Comparison of ENCODE assay signal across 29 cellular contexts in the genomic region with DNA sequence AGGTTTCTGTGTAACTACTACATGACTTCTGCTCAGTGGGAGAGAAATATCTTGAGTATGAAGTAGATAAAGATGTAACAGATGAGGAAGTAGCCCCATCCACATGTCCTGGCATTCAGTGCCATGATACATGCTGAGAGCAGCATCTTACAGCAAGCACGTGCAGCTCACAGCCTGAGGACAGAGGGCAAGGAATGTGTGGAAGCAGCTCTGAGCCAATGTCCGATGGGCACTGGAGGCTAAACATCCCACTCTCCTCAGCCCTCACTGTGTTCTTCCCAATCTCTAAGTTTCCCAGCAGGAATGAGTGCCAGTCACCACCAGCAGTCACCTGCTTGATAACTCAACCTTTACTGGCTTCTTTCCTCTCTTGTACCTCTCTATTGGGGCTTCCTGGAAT. TPM values are rescaled to one million over a fixed set of nuclear protein-coding genes. Genes with fewer than 3 reads are reported as not detected.
DNase-seq lines count a peak whose midpoint lies in the region; ATAC-seq and TF ChIP-seq lines count a peak whose summit lies in the region.
"Had no signal": no experiment of that assay in that cellular context is flagged by ENCODE, and none has a peak within 500 bp of the region (broad histone marks: within the 10 kb centered on the region; RNA-seq: fewer than 3 reads in every experiment).

No MANE protein-coding gene starts in this region.

- H3K9me3 Mint-ChIP-seq in endodermal cell: no peaks in the 10 kb centered on the region
- H3K9me3 Mint-ChIP-seq in stimulated activated memory B cell treated with anti-CD40 and anti-IgM and Interleukin-4, amounts not matched to agents 10 μg/mL and 1 μg/mL and 100 μg/mL, for 72 hours: no peaks in the 10 kb centered on the region
- H3K9me3 Mint-ChIP-seq: CD8-positive, alpha-beta memory T cell; immature natural killer cell; mesothelial cell of epicardium; stimulated activated naive CD8-positive, alpha-beta T cell treated with anti-CD3 and anti-CD28 coated beads, Interleukin-15, amount 100 ng/mL, for 72 hours had no signal

- no peaks in the 10 kb centered on the region for H3K27me3 Mint-ChIP-seq in endodermal cell (ENCODE audit: insufficient read depth)
- H3K27me3 Mint-ChIP-seq in stimulated activated memory B cell treated with anti-CD40 and anti-IgM and Interleukin-4, amounts not matched to agents 10 μg/mL and 1 μg/mL and 100 μg/mL, for 72 hours: no peaks in the 10 kb centered on the region
- H3K27me3 Mint-ChIP-seq: CD8-positive, alpha-beta memory T cell; stimulated activated naive CD8-positive, alpha-beta T cell treated with anti-CD3 and anti-CD28 coated beads, Interleukin-15, amount 100 ng/mL, for 72 hours had no signal

- H3K27me3 ChIP-seq in NT2/D1 (ENCODE audit: insufficient read depth, insufficient read length) (no peaks in the 10 kb centered on the region), endodermal cell (ENCODE audit: control insufficient read depth, insufficient read depth, low read length, poor library complexity, severe bottlenecking) (no peaks in the 10 kb centered on the region), liver (ENCODE audit: control insufficient read depth in 4 of 4, insufficient read depth in 4 of 4, low read length in 3 of 4) (no peaks in the 10 kb centered on the region)
- H3K27me3 ChIP-seq: body of pancreas, gastrocnemius medialis had no signal

- DNase-seq in AG10803 (ENCODE audit: low read depth) (peak; percentile 52), NT2/D1 (ENCODE audit: low read depth, low spot score) (no peak), endodermal cell (no peak), amniotic stem cell (lab: John Stamatoyannopoulos, UW) (no peak), COLO668 (lab: John Stamatoyannopoulos, UW; ENCODE audit: unreplicated experiment) (no peak)
- DNase-seq: activated CD8-positive, alpha-beta T cell treated with anti-CD3 and anti-CD28 coated beads, Interleukin-2, amount 10 ng/mL, durations not matched to agents 7 days and 5 days; activated gamma-delta T cell; activated T-cell treated with anti-CD3 and anti-CD28 coated beads for 4 hours; body of pancreas; CD8-positive, alpha-beta memory T cell; effector CD4-positive, alpha-beta T cell; gastrocnemius medialis; hippocampal formation; immature natural killer cell; left colon; naive B cell; NCI-H146; NCI-H446 treated with DMSO at 0.1 percent for 48 hours; NCI-H82; psoas muscle; stimulated activated naive CD8-positive, alpha-beta T cell treated with anti-CD3 and anti-CD28 coated beads, Interleukin-15, amount 100 ng/mL, for 72 hours had no signal

- TF ChIP-seq RAD21 in liver (IDR thresholded peaks at IDR 0.05): no peak

- H3K4me1 ChIP-seq in NT2/D1 (ENCODE audit: insufficient read depth, insufficient read length): no peaks in the 10 kb centered on the region
- H3K4me1 ChIP-seq in endodermal cell (ENCODE audit: control insufficient read depth, insufficient read depth, low read length): no peaks in the 10 kb centered on the region
- peaks cover 3 to 13% (median 9%) of the 10 kb centered on the region in 4 donors for H3K4me1 ChIP-seq in liver (ENCODE audit: control insufficient read depth in 4 of 4, insufficient read depth in 4 of 4, low read length in 3 of 4)
- H3K4me1 ChIP-seq: gastrocnemius medialis, HAP-1, psoas muscle had no signal

- ATAC-seq in stimulated activated memory B cell treated with anti-CD40 and anti-IgM and Interleukin-4, amounts not matched to agents 10 μg/mL and 1 μg/mL and 100 μg/mL, for 72 hours: no peak
- no peak for ATAC-seq in GM18868 (IDR thresholded peaks at IDR 0.05; ENCODE audit: unreplicated experiment)
- ATAC-seq: activated CD8-positive, alpha-beta T cell treated with anti-CD3 and anti-CD28 coated beads, Interleukin-2, amount 10 ng/mL, durations not matched to agents 7 days and 5 days; body of pancreas; gastrocnemius medialis; left colon; psoas muscle; stimulated activated naive CD8-positive, alpha-beta T cell treated with anti-CD3 and anti-CD28 coated beads, Interleukin-15, amount 100 ng/mL, for 72 hours had no signal

- H3K27ac ChIP-seq in endodermal cell (ENCODE audit: low read depth, low read length) (no peak overlapping the region), liver (ENCODE audit: low read depth in 1 of 2, low read length in 2 of 2) (peak overlapping the region; percentile 77 to 78)
- H3K27ac ChIP-seq: body of pancreas, gastrocnemius medialis, HL-60, psoas muscle had no signal

- peaks cover 4% of the 10 kb centered on the region for H3K4me1 Mint-ChIP-seq in endodermal cell
- no peaks in the 10 kb centered on the region for H3K4me1 Mint-ChIP-seq in stimulated activated memory B cell treated with anti-CD40 and anti-IgM and Interleukin-4, amounts not matched to agents 10 μg/mL and 1 μg/mL and 100 μg/mL, for 72 hours
- H3K4me1 Mint-ChIP-seq: B cell; immature natural killer cell; mesothelial cell of epicardium; naive B cell; stimulated activated naive CD8-positive, alpha-beta T cell treated with anti-CD3 and anti-CD28 coated beads, Interleukin-15, amount 100 ng/mL, for 72 hours had no signal

- TF ChIP-seq CTCF in AG10803 (conservative IDR thresholded peaks at IDR 0.05; ENCODE audit: low read length) (no peak), endodermal cell (conservative IDR thresholded peaks at IDR 0.05) (no peak), liver (IDR thresholded peaks at IDR 0.05; ENCODE audit: low read depth, low read length, missing input control) (no peak)

- H3K9me3 ChIP-seq in NT2/D1 (ENCODE audit: insufficient read depth, low read length) (no peaks in the 10 kb centered on the region), endodermal cell (ENCODE audit: control insufficient read depth, low read length) (no peaks in the 10 kb centered on the region), liver (ENCODE audit: control insufficient read depth in 4 of 4, low read length in 3 of 4) (no peaks in the 10 kb centered on the region)
- H3K9me3 ChIP-seq: body of pancreas, gastrocnemius medialis, HAP-1, psoas muscle had no signal

- peaks cover 50% of the 10 kb centered on the region for H3K36me3 Mint-ChIP-seq in endodermal cell (ENCODE audit: low read depth)
- peaks cover 62% of the 10 kb centered on the region for H3K36me3 Mint-ChIP-seq in stimulated activated memory B cell treated with anti-CD40 and anti-IgM and Interleukin-4, amounts not matched to agents 10 μg/mL and 1 μg/mL and 100 μg/mL, for 72 hours

- H3K4me3 Mint-ChIP-seq in endodermal cell: no peak overlapping the region
- no peak overlapping the region for H3K4me3 Mint-ChIP-seq in stimulated activated memory B cell treated with anti-CD40 and anti-IgM and Interleukin-4, amounts not matched to agents 10 μg/mL and 1 μg/mL and 100 μg/mL, for 72 hours
- H3K4me3 Mint-ChIP-seq: activated CD8-positive, alpha-beta T cell treated with anti-CD3 and anti-CD28 coated beads, Interleukin-2, amount 10 ng/mL, durations not matched to agents 7 days and 5 days; B cell; CD8-positive, alpha-beta memory T cell; immature natural killer cell; mesothelial cell of epicardium; naive B cell; stimulated activated naive CD8-positive, alpha-beta T cell treated with anti-CD3 and anti-CD28 coated beads, Interleukin-15, amount 100 ng/mL, for 72 hours had no signal

- H3K9ac ChIP-seq in NT2/D1 (ENCODE audit: insufficient read length, low read depth) (peak overlapping the region; percentile 17), endodermal cell (ENCODE audit: extremely low read depth, low read length, poor library complexity, severe bottlenecking) (no peak overlapping the region), liver (ENCODE audit: low read depth in 1 of 2, low read length in 2 of 2) (peak overlapping the region in 1 of 2 donors; percentile 1)

- H3K36me3 ChIP-seq in NT2/D1 (ENCODE audit: insufficient read depth, insufficient read length, low read length) (peaks cover 49% of the 10 kb centered on the region), endodermal cell (ENCODE audit: control insufficient read depth, insufficient read depth, low read length) (peaks cover 51% of the 10 kb centered on the region), liver (ENCODE audit: control insufficient read depth in 4 of 4, insufficient read depth in 3 of 4, low read depth in 1 of 4, low read length in 3 of 4) (peaks cover 2 to 9% (median 4%) of the 10 kb centered on the region in 4 donors)

- 90 to 100% methylated on average over 2 of the region's 2 CpGs for WGBS in endodermal cell (ENCODE audit: insufficient coverage in 1 of 2, insufficient read length in 1 of 2), 2 experiments
- 54% methylated on average over 2 of the region's 2 CpGs for WGBS in liver

- peak overlapping the region; percentile 28 for H3K27ac Mint-ChIP-seq in endodermal cell
- no peak overlapping the region for H3K27ac Mint-ChIP-seq in stimulated activated memory B cell treated with anti-CD40 and anti-IgM and Interleukin-4, amounts not matched to agents 10 μg/mL and 1 μg/mL and 100 μg/mL, for 72 hours
- H3K27ac Mint-ChIP-seq: activated CD8-positive, alpha-beta T cell treated with anti-CD3 and anti-CD28 coated beads, Interleukin-2, amount 10 ng/mL, durations not matched to agents 7 days and 5 days; B cell; CD8-positive, alpha-beta memory T cell; immature natural killer cell; mesothelial cell of epicardium had no signal

- H3K4me3 ChIP-seq in AG10803 (ENCODE audit: low read length) (no peak overlapping the region), NT2/D1 (ENCODE audit: insufficient read length, low read depth) (no peak overlapping the region), endodermal cell (ENCODE audit: low read length) (no peak overlapping the region), liver (ENCODE audit: low read depth in 1 of 3, low read length in 3 of 3) (no peak overlapping the region)
- H3K4me3 ChIP-seq: body of pancreas, gastrocnemius medialis, HAP-1, psoas muscle, skin epidermis had no signal

RNA-seq across cellular contexts. Expression of a gene that starts 40.4 kb away (rescaled TPM):
- 100 to 1,000 TPM in 1 of 2 donors, 10 to 100 TPM in 1; 88.7 to 117 TPM for total RNA-seq in endodermal cell
- 105 TPM for polyA plus RNA-seq in endodermal cell (2013, experiment 1 of 2)
- 101 TPM for polyA plus RNA-seq in endodermal cell (2013, experiment 2 of 2)
- 10 to 100 TPM; 20.5 to 34.4 TPM for total RNA-seq in liver
- polyA plus RNA-seq in liver: 10 to 100 TPM; 33.4 to 49.2 TPM
